ENCODE assay signal across 27 cellular contexts in the genomic region with DNA sequence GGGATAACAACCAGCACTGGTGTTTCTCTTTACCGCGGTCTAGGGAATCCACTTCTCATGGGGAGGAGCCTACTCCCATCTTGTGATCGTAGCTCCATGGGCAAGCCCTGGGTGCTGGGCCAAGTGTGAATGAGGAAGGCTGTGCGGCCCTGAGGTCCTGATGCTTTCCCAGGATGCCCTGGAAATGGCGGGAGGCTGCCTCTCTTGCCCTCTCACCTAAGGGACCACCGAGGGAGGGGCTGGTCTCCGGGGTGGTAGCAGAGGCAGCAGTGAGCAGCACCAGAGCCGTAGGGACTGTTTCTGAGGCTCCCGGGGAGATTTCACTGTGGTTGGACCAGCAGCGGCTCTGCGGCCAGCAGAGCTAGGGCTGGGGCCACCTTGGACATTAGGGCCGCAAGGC. TPM values are rescaled to one million over a fixed set of nuclear protein-coding genes. Genes with fewer than 3 reads are reported as not detected.
"Had no signal": no experiment of that assay in that cellular context is flagged by ENCODE, and none has a peak within 500 bp of the region (broad histone marks: within the 10 kb centered on the region; RNA-seq: fewer than 3 reads in every experiment).

No MANE protein-coding gene starts in this region.

- H3K4me3 Mint-ChIP-seq: dendritic cell treated with granulocyte-macrophage colony-stimulating factor and Interleukin-4, amounts not matched to agents 40 ng/mL and 50 ng/mL, for 4 days; endodermal cell; mesothelial cell of epicardium; naive B cell; natural killer cell treated with Interleukin-12 subunit alpha and Interleukin-12 subunit beta and Interleukin-15 and Interleukin-18, amount 100 ng/mL, for 72 hours; neural crest cell; stimulated activated memory B cell treated with anti-CD40 and anti-IgM and Interleukin-4, amounts not matched to agents 10 μg/mL and 1 μg/mL and 100 μg/mL, for 72 hours had no signal

- H3K36me3 ChIP-seq: colonic mucosa, gastrocnemius medialis, sigmoid colon, thoracic aorta, tibial nerve, vagina had no signal

- ATAC-seq: esophagus mucosa; gastrocnemius medialis; mucosa of descending colon; natural killer cell treated with Interleukin-12 subunit alpha and Interleukin-12 subunit beta and Interleukin-15 and Interleukin-18, amount 100 ng/mL, for 72 hours; psoas muscle; right cardiac atrium; stimulated activated memory B cell treated with anti-CD40 and anti-IgM and Interleukin-4, amounts not matched to agents 10 μg/mL and 1 μg/mL and 100 μg/mL, for 72 hours; stimulated activated naive CD8-positive, alpha-beta T cell treated with anti-CD3 and anti-CD28 coated beads, Interleukin-15, Interleukin-2, amounts not matched to agents 100 U/mL and 50 U/mL, for 24 hours had no signal

- DNase-seq: colonic mucosa; effector CD8-positive, alpha-beta T cell; endodermal cell; foreskin fibroblast; gastrocnemius medialis; mesenchymal stem cell; mucosa of descending colon; naive B cell; psoas muscle; right cardiac atrium; sigmoid colon; stimulated activated CD4-positive, alpha-beta T cell treated with anti-CD3 and anti-CD28 coated beads, Interleukin-2, amount 100 ng/mL, for 24 hours; stimulated activated CD4-positive, alpha-beta T cell treated with anti-CD3 and anti-CD28 coated beads, Interleukin-4, amount 100 ng/mL, for 24 hours; stimulated activated naive CD8-positive, alpha-beta T cell treated with anti-CD3 and anti-CD28 coated beads, Interleukin-15, Interleukin-2, amounts not matched to agents 100 U/mL and 50 U/mL, for 24 hours had no signal

- H3K4me1 ChIP-seq: colonic mucosa, gastrocnemius medialis, psoas muscle, sigmoid colon, tibial nerve, vagina had no signal

- H3K9me3 ChIP-seq: colonic mucosa, gastrocnemius medialis, mucosa of descending colon, psoas muscle, sigmoid colon, thoracic aorta, tibial nerve, vagina had no signal

- H3K9me3 Mint-ChIP-seq: dendritic cell treated with granulocyte-macrophage colony-stimulating factor and Interleukin-4, amounts not matched to agents 40 ng/mL and 50 ng/mL, for 4 days; endodermal cell; mesothelial cell of epicardium; naive B cell; natural killer cell treated with Interleukin-12 subunit alpha and Interleukin-12 subunit beta and Interleukin-15 and Interleukin-18, amount 100 ng/mL, for 72 hours; neural crest cell; stimulated activated memory B cell treated with anti-CD40 and anti-IgM and Interleukin-4, amounts not matched to agents 10 μg/mL and 1 μg/mL and 100 μg/mL, for 72 hours had no signal

- H3K27ac ChIP-seq: colonic mucosa, epithelial cell of prostate, gastrocnemius medialis, psoas muscle, sigmoid colon, thoracic aorta, tibial nerve, vagina had no signal

- H3K27ac Mint-ChIP-seq: dendritic cell treated with granulocyte-macrophage colony-stimulating factor and Interleukin-4, amounts not matched to agents 40 ng/mL and 50 ng/mL, for 4 days; endodermal cell; mesothelial cell of epicardium; natural killer cell treated with Interleukin-12 subunit alpha and Interleukin-12 subunit beta and Interleukin-15 and Interleukin-18, amount 100 ng/mL, for 72 hours; stimulated activated memory B cell treated with anti-CD40 and anti-IgM and Interleukin-4, amounts not matched to agents 10 μg/mL and 1 μg/mL and 100 μg/mL, for 72 hours had no signal

- H3K4me1 Mint-ChIP-seq: endodermal cell; mesothelial cell of epicardium; naive B cell; neural crest cell; stimulated activated memory B cell treated with anti-CD40 and anti-IgM and Interleukin-4, amounts not matched to agents 10 μg/mL and 1 μg/mL and 100 μg/mL, for 72 hours had no signal

- H3K27me3 ChIP-seq: gastrocnemius medialis, tibial nerve, vagina had no signal

- H3K4me3 ChIP-seq: colonic mucosa, gastrocnemius medialis, mucosa of descending colon, psoas muscle, sigmoid colon, thoracic aorta, tibial nerve, vagina had no signal

- H3K36me3 Mint-ChIP-seq: mesothelial cell of epicardium; naive B cell; natural killer cell treated with Interleukin-12 subunit alpha and Interleukin-12 subunit beta and Interleukin-15 and Interleukin-18, amount 100 ng/mL, for 72 hours; stimulated activated memory B cell treated with anti-CD40 and anti-IgM and Interleukin-4, amounts not matched to agents 10 μg/mL and 1 μg/mL and 100 μg/mL, for 72 hours had no signal

- H3K27me3 Mint-ChIP-seq: natural killer cell treated with Interleukin-12 subunit alpha and Interleukin-12 subunit beta and Interleukin-15 and Interleukin-18, amount 100 ng/mL, for 72 hours had no signal

RNA-seq across cellular contexts. Expression of a gene that starts 15.5 kb away (rescaled TPM):
- total RNA-seq: gastrocnemius medialis, lower leg skin, osteoblast, thoracic aorta, tibial nerve had no signal
- polyA plus RNA-seq: keratinocyte had no signal
